21 cellular contexts compared by ENCODE assay signal in genomic region chr5:168875839-168876238, GRCh38.
DNase-seq lines count a peak whose midpoint lies in the region; ATAC-seq and TF ChIP-seq lines count a peak whose summit lies in the region.
"Had no signal": no experiment of that assay in that cellular context is flagged by ENCODE, and none has a peak within 500 bp of the region (broad histone marks: within the 10 kb centered on the region; RNA-seq: fewer than 3 reads in every experiment).

No MANE protein-coding gene starts in this region.

- DNase-seq in NCI-H82 (lab: John Stamatoyannopoulos, UW) (peak; percentile 13), NCI-H82 treated with DMSO at 0.1 percent for 48 hours (lab: John Stamatoyannopoulos, UW; ENCODE audit: unreplicated experiment) (no peak), adipocyte (ENCODE audit: low read depth) (peak; percentile 14), hepatocyte (ENCODE audit: low spot score) (peak; percentile 55), smooth muscle cell (lab: John Stamatoyannopoulos, UW; ENCODE audit: unreplicated experiment) (no peak), BE2C (no peak)
- no peak for DNase-seq in stimulated activated naive CD8-positive, alpha-beta T cell treated with anti-CD3 and anti-CD28 coated beads, Interleukin-15, Interleukin-2, amounts not matched to agents 100 U/mL and 50 U/mL, for 24 hours
- DNase-seq: 8988T; activated CD4-positive, alpha-beta T cell treated with anti-CD3 and anti-CD28 coated beads, Interleukin-2, amount 10 ng/mL, durations not matched to agents 7 days and 5 days; DMS153; GOT3; hippocampal formation; NCI-H2171 treated with DMSO at 0.1 percent for 48 hours; NCI-H524 treated with DMSO at 0.1 percent for 48 hours; T-helper 2 cell; upper lobe of right lung had no signal

- no peak overlapping the region for H3K9ac ChIP-seq in adipocyte (ENCODE audit: low read length)
- H3K9ac ChIP-seq in smooth muscle cell (ENCODE audit: low read depth), result no peak overlapping the region
- H3K9ac ChIP-seq: KMS-11 had no signal

- H3K27me3 ChIP-seq in adipocyte (replicated peaks; ENCODE audit: control insufficient read depth, insufficient read depth, low read length), result no peaks in the 10 kb centered on the region
- no peaks in the 10 kb centered on the region for H3K27me3 ChIP-seq in hepatocyte
- no peaks in the 10 kb centered on the region for H3K27me3 ChIP-seq in smooth muscle cell (ENCODE audit: low read depth)
- H3K27me3 ChIP-seq in BE2C, result no peaks in the 10 kb centered on the region
- H3K27me3 ChIP-seq: ascending aorta, SJSA1, upper lobe of right lung had no signal

- H2AFZ ChIP-seq in hepatocyte (no peak overlapping the region), smooth muscle cell (ENCODE audit: low read depth) (no peak overlapping the region)

- no peak overlapping the region for H3K4me3 ChIP-seq in adipocyte (ENCODE audit: low read length)
- no peak overlapping the region for H3K4me3 ChIP-seq in hepatocyte
- H3K4me3 ChIP-seq in smooth muscle cell, result no peak overlapping the region
- no peak overlapping the region for H3K4me3 ChIP-seq in BE2C (ENCODE audit: low read depth, low read length)
- H3K4me3 ChIP-seq: ascending aorta, SJSA1, upper lobe of right lung had no signal

- H3K79me2 ChIP-seq in hepatocyte, result no peaks in the 10 kb centered on the region
- H3K79me2 ChIP-seq in smooth muscle cell (ENCODE audit: low read depth), result no peaks in the 10 kb centered on the region

- WGBS in hepatocyte (ENCODE audit: low lambda C conversion rate, missing lambda C conversion rate), result 41% methylated on average over 5 of the region's 5 CpGs
- 6% methylated on average over 5 of the region's 5 CpGs for WGBS in smooth muscle cell (ENCODE audit: low lambda C conversion rate)

- ATAC-seq in stimulated activated naive CD8-positive, alpha-beta T cell treated with anti-CD3 and anti-CD28 coated beads, Interleukin-15, Interleukin-2, amounts not matched to agents 100 U/mL and 50 U/mL, for 24 hours, result no peak
- no peak for ATAC-seq in HG02852 (IDR thresholded peaks at IDR 0.05; ENCODE audit: unreplicated experiment)
- ATAC-seq: upper lobe of right lung had no signal

- TF ChIP-seq CTCF in hepatocyte (IDR thresholded peaks at IDR 0.05; ENCODE audit: poor library complexity) (no peak), smooth muscle cell (IDR thresholded peaks at IDR 0.05; ENCODE audit: borderline replicate concordance, insufficient read depth, poor library complexity, severe bottlenecking) (no peak), BE2C (IDR thresholded peaks at IDR 0.05; ENCODE audit: low read depth, low read length) (no peak)

- no peaks in the 10 kb centered on the region for H3K9me2 ChIP-seq in hepatocyte (replicated peaks; ENCODE audit: insufficient read depth)

- no peaks in the 10 kb centered on the region for H3K9me3 ChIP-seq in adipocyte (ENCODE audit: control insufficient read depth, low read length)
- no peaks in the 10 kb centered on the region for H3K9me3 ChIP-seq in hepatocyte (ENCODE audit: low read depth)
- no peaks in the 10 kb centered on the region for H3K9me3 ChIP-seq in smooth muscle cell (replicated peaks; ENCODE audit: low read depth)
- no peaks in the 10 kb centered on the region for H3K9me3 ChIP-seq in BE2C
- H3K9me3 ChIP-seq: ascending aorta, SJSA1, upper lobe of right lung had no signal

- H4K20me1 ChIP-seq in hepatocyte (ENCODE audit: insufficient read depth, poor library complexity, severe bottlenecking), result no peaks in the 10 kb centered on the region
- H4K20me1 ChIP-seq in smooth muscle cell (ENCODE audit: low read depth), result no peaks in the 10 kb centered on the region

- H3K4me1 ChIP-seq in adipocyte (ENCODE audit: control insufficient read depth, insufficient read depth, low read length), result peaks cover 15% of the 10 kb centered on the region
- peaks cover 15% of the 10 kb centered on the region for H3K4me1 ChIP-seq in hepatocyte (ENCODE audit: insufficient read depth)
- H3K4me1 ChIP-seq in smooth muscle cell (ENCODE audit: low read depth), result no peaks in the 10 kb centered on the region
- peaks cover 57% of the 10 kb centered on the region for H3K4me1 ChIP-seq in BE2C
- H3K4me1 ChIP-seq: upper lobe of right lung had no signal

- H3K36me3 ChIP-seq in adipocyte (ENCODE audit: control insufficient read depth, insufficient read depth, low read length, severe bottlenecking) (peaks cover 12% of the 10 kb centered on the region), hepatocyte (replicated peaks; ENCODE audit: insufficient read depth, low read depth) (no peaks in the 10 kb centered on the region), smooth muscle cell (ENCODE audit: low read depth) (no peaks in the 10 kb centered on the region), BE2C (peaks cover 3% of the 10 kb centered on the region)
- H3K36me3 ChIP-seq: ascending aorta, upper lobe of right lung had no signal

- H3K27ac ChIP-seq in hepatocyte, result peak overlapping the region; percentile 86
- H3K27ac ChIP-seq in smooth muscle cell (ENCODE audit: low read depth), result peak overlapping the region; percentile 57
- H3K27ac ChIP-seq: ascending aorta, KMS-11, SJSA1, upper lobe of right lung, VCaP had no signal

- H3K4me2 ChIP-seq in hepatocyte, result no peak overlapping the region
- H3K4me2 ChIP-seq in smooth muscle cell, result peak overlapping the region; percentile 15
- H3K4me2 ChIP-seq: KMS-11 had no signal

- no peaks in the 10 kb centered on the region for H3F3A ChIP-seq in smooth muscle cell (ENCODE audit: low read depth)

Comparison
In these comparisons a context has a peak if more than half of its experiments do, and no peak if none do; other contexts are left out.
1. DNase-seq: peak in NCI-H82 (single experiment), adipocyte (single experiment) and hepatocyte (single experiment); none in NCI-H82 treated with DMSO at 0.1 percent for 48 hours (single experiment), smooth muscle cell (single experiment), stimulated activated naive CD8-positive, alpha-beta T cell treated with anti-CD3 and anti-CD28 coated beads, Interleukin-15, Interleukin-2, amounts not matched to agents 100 U/mL and 50 U/mL, for 24 hours (single experiment) and BE2C (single experiment).